In genomic region chr5:138867011-138867410, GRCh38 we compare ENCODE assay signal across 22 cellular contexts. TPM values are rescaled to one million over a fixed set of nuclear protein-coding genes. Genes with fewer than 3 reads are reported as not detected.
"Had no signal": no experiment of that assay in that cellular context is flagged by ENCODE, and none has a peak within 500 bp of the region (broad histone marks: within the 10 kb centered on the region; RNA-seq: fewer than 3 reads in every experiment).

No MANE protein-coding gene starts in this region.

- H3K36me3 ChIP-seq: gastrocnemius medialis, ovary, upper lobe of right lung had no signal

- H3K9me3 Mint-ChIP-seq: effector memory CD8-positive, alpha-beta T cell; natural killer cell had no signal

- H3K27me3 Mint-ChIP-seq: effector memory CD8-positive, alpha-beta T cell; memory B cell had no signal

- DNase-seq: cortex of kidney; effector memory CD8-positive, alpha-beta T cell; gastrocnemius medialis; heart right ventricle; hypothalamus; natural killer cell; ovary; sigmoid colon; stimulated activated CD4-positive, alpha-beta T cell treated with anti-CD3 and anti-CD28 coated beads, Interleukin-12 subunit alpha, Interleukin-12 subunit beta, amount 100 ng/mL, for 4 hours; stimulated activated naive CD4-positive, alpha-beta T cell treated with Interleukin-2 at 50 U/mL for 16 hours; tibial artery; upper lobe of right lung had no signal

- H3K4me3 Mint-ChIP-seq: effector memory CD8-positive, alpha-beta T cell; memory B cell; mesothelial cell of epicardium; natural killer cell; neural crest cell had no signal

- H3K27me3 ChIP-seq: gastrocnemius medialis, heart right ventricle, ovary, right atrium auricular region, sigmoid colon, tibial artery, upper lobe of right lung, vagina had no signal

- H3K27ac Mint-ChIP-seq: effector memory CD8-positive, alpha-beta T cell; memory B cell; natural killer cell had no signal

- FAIRE-seq: islet of Langerhans had no signal

- H3K27ac ChIP-seq: gastrocnemius medialis, heart right ventricle, ovary, right atrium auricular region, sigmoid colon, skin epidermis, tibial artery, upper lobe of right lung, vagina had no signal

- ATAC-seq: effector memory CD8-positive, alpha-beta T cell; esophagus mucosa; gastrocnemius medialis; left lobe of liver; natural killer cell; upper lobe of right lung had no signal

- H3K4me3 ChIP-seq: gastrocnemius medialis, heart right ventricle, ovary, right atrium auricular region, sigmoid colon, skin epidermis, tibial artery, upper lobe of right lung, vagina had no signal

RNA-seq across cellular contexts. Expression of gene LRRTM2, which starts 8.1 kb away (rescaled TPM):
- total RNA-seq: left lobe of liver, myocyte, right atrium auricular region had no signal
